8 cellular contexts compared by ENCODE assay signal in genomic region chr15:99485153-99485947, GRCh38.
DNase-seq lines count a peak whose midpoint lies in the region; ATAC-seq and TF ChIP-seq lines count a peak whose summit lies in the region.

No MANE protein-coding gene starts in this region.

- no peak for DNase-seq in activated naive CD4-positive, alpha-beta T cell treated with Interleukin-2 at 50 U/mL for 16 hours
- no peak for DNase-seq in ascending aorta (ENCODE audit: low spot score in 2 of 2)
- DNase-seq in memory B cell (ENCODE audit: low spot score in 2 of 2) = no peak
- peak; percentile 74 to 77 for DNase-seq in vagina (ENCODE audit: extremely low spot score in 2 of 2)
- no peak for DNase-seq in NCI-H1417 treated with DMSO at 0.1 percent for 48 hours (lab: John Stamatoyannopoulos, UW)
- DNase-seq in testis = no peak

- TF ChIP-seq POLR2A in vagina (IDR thresholded peaks at IDR 0.05) = no peak
- no peak for TF ChIP-seq POLR2A in testis (IDR thresholded peaks at IDR 0.05)

- no peaks in the 10 kb centered on the region for H3K27me3 ChIP-seq in ascending aorta
- no peaks in the 10 kb centered on the region for H3K27me3 ChIP-seq in vagina
- no peaks in the 10 kb centered on the region for H3K27me3 ChIP-seq in testis

- H3K4me3 ChIP-seq in ascending aorta = no peak overlapping the region
- no peak overlapping the region for H3K4me3 ChIP-seq in vagina
- no peak overlapping the region for H3K4me3 ChIP-seq in testis

- H3K4me1 Mint-ChIP-seq in activated naive CD4-positive, alpha-beta T cell treated with anti-CD3 and anti-CD28 coated beads, Interleukin-2, amount 50 U/mL, for 24 hours = peaks cover 34% of the 10 kb centered on the region
- H3K4me1 Mint-ChIP-seq in memory B cell = peaks cover 15% of the 10 kb centered on the region

- H3K4me1 ChIP-seq in ascending aorta (peaks cover 4 to 13% of the 10 kb centered on the region in 2 donors), vagina (peaks cover 17% of the 10 kb centered on the region), testis (peaks cover 10% of the 10 kb centered on the region)

- peak overlapping the region; percentile 8 for H3K27ac Mint-ChIP-seq in activated naive CD4-positive, alpha-beta T cell treated with anti-CD3 and anti-CD28 coated beads, Interleukin-2, amount 50 U/mL, for 24 hours
- H3K27ac Mint-ChIP-seq in memory B cell = peak overlapping the region; percentile 21

- peak overlapping the region; percentile 72 for H3K4me3 Mint-ChIP-seq in activated naive CD4-positive, alpha-beta T cell treated with anti-CD3 and anti-CD28 coated beads, Interleukin-2, amount 50 U/mL, for 24 hours
- peak overlapping the region; percentile 73 for H3K4me3 Mint-ChIP-seq in memory B cell

- no peaks in the 10 kb centered on the region for H3K36me3 Mint-ChIP-seq in activated naive CD4-positive, alpha-beta T cell treated with anti-CD3 and anti-CD28 coated beads, Interleukin-2, amount 50 U/mL, for 24 hours
- no peaks in the 10 kb centered on the region for H3K36me3 Mint-ChIP-seq in memory B cell

- intact Hi-C loops in ascending aorta (cut with DNase I) (no loop called here), vagina (cut with DNase I) (no loop called here), testis (cut with DNase I; ENCODE audit: low total_unique reads) (no loop called here)

- H3K9me3 Mint-ChIP-seq in activated naive CD4-positive, alpha-beta T cell treated with anti-CD3 and anti-CD28 coated beads, Interleukin-2, amount 50 U/mL, for 24 hours = no peaks in the 10 kb centered on the region
- no peaks in the 10 kb centered on the region for H3K9me3 Mint-ChIP-seq in memory B cell

- H3K9me3 ChIP-seq in ascending aorta (no peaks in the 10 kb centered on the region), vagina (no peaks in the 10 kb centered on the region), testis (no peaks in the 10 kb centered on the region)

- no peaks in the 10 kb centered on the region for H3K27me3 Mint-ChIP-seq in activated naive CD4-positive, alpha-beta T cell treated with anti-CD3 and anti-CD28 coated beads, Interleukin-2, amount 50 U/mL, for 24 hours
- no peaks in the 10 kb centered on the region for H3K27me3 Mint-ChIP-seq in memory B cell

- WGBS in testis, 2 donors = 63 to 77% methylated on average over 9 to 11 of the region's 11 CpGs

- H3K36me3 ChIP-seq in ascending aorta (no peaks in the 10 kb centered on the region), vagina (no peaks in the 10 kb centered on the region), testis (ENCODE audit: low read depth, missing control alignments) (no peaks in the 10 kb centered on the region)

- H3K27ac ChIP-seq in ascending aorta = peak overlapping the region; percentile 67 to 74
- H3K27ac ChIP-seq in vagina = peak overlapping the region; percentile 67
- H3K27ac ChIP-seq in testis = no peak overlapping the region

- TF ChIP-seq CTCF in ascending aorta (IDR thresholded peaks at IDR 0.05) (no peak), vagina (IDR thresholded peaks at IDR 0.05) (no peak), testis (IDR thresholded peaks at IDR 0.05) (no peak)

- peak; percentile 61 for ATAC-seq in memory B cell (ENCODE audit: low read depth)
- no peak for ATAC-seq in HG03565 (IDR thresholded peaks at IDR 0.05; ENCODE audit: unreplicated experiment)

Comparison
In these comparisons a context has a peak if more than half of its experiments do, and no peak if none do; other contexts are left out.
1. DNase-seq: peak in vagina (2 of 2); none in activated naive CD4-positive, alpha-beta T cell treated with Interleukin-2 at 50 U/mL for 16 hours (single experiment), ascending aorta (0 of 2), memory B cell (0 of 2), NCI-H1417 treated with DMSO at 0.1 percent for 48 hours (single experiment) and testis (single experiment).
2. H3K27ac ChIP-seq: peak in ascending aorta (2 of 2) and vagina (single experiment); none in testis (0 of 2).